ENCODE assay signal across 1 cellular context in genomic region chr2:159124441-159124911, GRCh38.
TF ChIP-seq lines count a peak whose summit lies in the region.

No MANE protein-coding gene starts in this region.

TF ChIP-seq in K562, 482 proteins besides CTCF, POLR2A, EP300 and RAD21 (continued from another document and continues in another):
- TF ChIP-seq RNF219 (CRISPR knock-in tag; IDR thresholded peaks at IDR 0.05) (no peak), SPI1 (IDR thresholded peaks at IDR 0.05; ENCODE audit: borderline replicate concordance, low read depth, low read length) (peak; percentile 87), ZNF224 (CRISPR knock-in tag; IDR thresholded peaks at IDR 0.05) (no peak), CEBPG (CRISPR knock-in tag; IDR thresholded peaks at IDR 0.05) (no peak), CEBPG (tag; conservative IDR thresholded peaks at IDR 0.05 in 1 of 2, IDR thresholded peaks at IDR 0.05 in 1 of 2) (no peak), AFF4 (CRISPR knock-in tag; IDR thresholded peaks at IDR 0.05) (no peak), TRIM28 (IDR thresholded peaks at IDR 0.05) (no peak), MYBL2 (IDR thresholded peaks at IDR 0.05; ENCODE audit: low read depth) (no peak), MYBL2 (CRISPR knock-in tag; IDR thresholded peaks at IDR 0.05; ENCODE audit: borderline replicate concordance) (no peak), ZNF316 (IDR thresholded peaks at IDR 0.05) (no peak), CHD1 (IDR thresholded peaks at IDR 0.05; ENCODE audit: low read length) (no peak), SMAD4 (CRISPR knock-in tag; conservative IDR thresholded peaks at IDR 0.05) (peak; percentile 84), PBX2 (CRISPR knock-in tag; IDR thresholded peaks at IDR 0.05; ENCODE audit: low read depth) (no peak), PBX2 (tag; conservative IDR thresholded peaks at IDR 0.05; ENCODE audit: low read depth) (0 out of 2 replicates have a peak, but pooled peaks have one; percentile 15), ZFP1 (CRISPR knock-in tag; IDR thresholded peaks at IDR 0.05) (no peak), PTTG1 (tag; IDR thresholded peaks at IDR 0.05; ENCODE audit: low read depth) (peak; percentile 70), JUN (IDR thresholded peaks at IDR 0.05; ENCODE audit: borderline replicate concordance, low read depth, low read length) (peak; percentile 76; the same call in 1 of the 2 replicates), JUN (CRISPR knock-in tag; IDR thresholded peaks at IDR 0.05; ENCODE audit: borderline replicate concordance) (no peak), CSDE1 (IDR thresholded peaks at IDR 0.05) (no peak), SNRNP70 (optimal IDR thresholded peaks at IDR 0.05; ENCODE audit: low read depth, low read length) (no peak), ZNF699 (CRISPR knock-in tag; IDR thresholded peaks at IDR 0.05; ENCODE audit: insufficient replicate concordance) (no peak), SIRT6 (IDR thresholded peaks at IDR 0.05; ENCODE audit: low read depth, low read length) (no peak), PRPF4 (IDR thresholded peaks at IDR 0.05; ENCODE audit: insufficient read depth, low read depth, low read length, poor library complexity, severe bottlenecking) (no peak), ZNF408 (CRISPR knock-in tag; IDR thresholded peaks at IDR 0.05; ENCODE audit: low read depth) (no peak), TFAP4 (CRISPR knock-in tag; IDR thresholded peaks at IDR 0.05; ENCODE audit: borderline replicate concordance) (no peak), KAT2B (IDR thresholded peaks at IDR 0.05; ENCODE audit: low read depth, low read length) (no peak), MED1 (CRISPR knock-in tag; IDR thresholded peaks at IDR 0.05; ENCODE audit: borderline replicate concordance) (no peak), DMBX1 (CRISPR knock-in tag; IDR thresholded peaks at IDR 0.05; ENCODE audit: borderline replicate concordance) (peak; percentile 93), TAF7 (tag; IDR thresholded peaks at IDR 0.05) (no peak), CEBPZ (IDR thresholded peaks at IDR 0.05; ENCODE audit: borderline replicate concordance, low read depth, low read length) (no peak), POLR2H (tag; IDR thresholded peaks at IDR 0.05; ENCODE audit: low read depth) (no peak), HNRNPLL (IDR thresholded peaks at IDR 0.05; ENCODE audit: low read depth, low read length, poor library complexity, severe bottlenecking) (no peak), ZZZ3 (IDR thresholded peaks at IDR 0.05) (no peak), HNRNPUL1 (IDR thresholded peaks at IDR 0.05; ENCODE audit: low read length) (no peak), ZBED1 (IDR thresholded peaks at IDR 0.05) (no peak), ZBTB43 (CRISPR knock-in tag; IDR thresholded peaks at IDR 0.05) (no peak), SIX5 (IDR thresholded peaks at IDR 0.05; ENCODE audit: borderline replicate concordance in 1 of 2, insufficient read depth in 1 of 2, low read depth in 1 of 2, low read length in 2 of 2) (no peak), TOE1 (IDR thresholded peaks at IDR 0.05; ENCODE audit: borderline replicate concordance) (no peak), TOE1 (CRISPR knock-in tag; IDR thresholded peaks at IDR 0.05; ENCODE audit: borderline replicate concordance, low read depth) (no peak), SMC3 (conservative IDR thresholded peaks at IDR 0.05; ENCODE audit: insufficient read depth, low read depth, low read length) (no peak), POLR3A (IDR thresholded peaks at IDR 0.05; ENCODE audit: borderline replicate concordance, extremely low read depth, insufficient read depth, insufficient read length) (no peak), ETV1 (tag; conservative IDR thresholded peaks at IDR 0.05; ENCODE audit: low read depth) (peak; percentile 58; the same call in 1 of the 2 replicates), ZNF324 (CRISPR knock-in tag; IDR thresholded peaks at IDR 0.05) (no peak), HIVEP1 (CRISPR knock-in tag; IDR thresholded peaks at IDR 0.05) (no peak), GTF2E2 (tag; IDR thresholded peaks at IDR 0.05) (no peak), SNIP1 (IDR thresholded peaks at IDR 0.05; ENCODE audit: low read depth) (no peak), DEAF1 (CRISPR knock-in tag; IDR thresholded peaks at IDR 0.05) (no peak), CEBPB (tag; IDR thresholded peaks at IDR 0.05) (no peak), MTA2 (IDR thresholded peaks at IDR 0.05; ENCODE audit: low read depth) (no peak), SFPQ (IDR thresholded peaks at IDR 0.05; ENCODE audit: low read depth, low read length) (no peak)
